In the genomic region with DNA sequence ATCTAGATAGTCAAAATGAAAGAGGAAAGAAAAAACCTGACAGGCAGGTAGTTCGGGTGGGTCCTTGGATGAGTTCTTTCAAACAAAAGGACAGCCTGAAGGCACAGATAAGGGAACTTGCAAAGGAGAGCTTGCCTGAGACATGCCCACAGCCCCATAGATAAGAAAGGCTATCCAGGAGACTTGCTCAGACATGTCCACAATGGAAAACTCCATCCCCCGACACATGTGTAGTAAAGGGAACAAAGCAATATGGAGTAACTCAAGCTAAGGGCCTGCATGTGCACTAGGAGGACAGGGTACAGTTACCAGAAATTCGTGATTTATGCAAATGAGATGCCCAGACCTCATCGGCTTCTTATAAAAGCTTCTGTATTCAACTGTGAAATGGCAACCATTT, we compare ENCODE assay signal across 15 cellular contexts.
DNase-seq lines count a peak whose midpoint lies in the region; ATAC-seq and TF ChIP-seq lines count a peak whose summit lies in the region.
"Had no signal": no experiment of that assay in that cellular context is flagged by ENCODE, and none has a peak within 500 bp of the region (broad histone marks: within the 10 kb centered on the region; RNA-seq: fewer than 3 reads in every experiment).

No MANE protein-coding gene starts in this region.

- no peak overlapping the region for H3K27ac ChIP-seq in neuronal stem cell (replicated peaks; ENCODE audit: low read length)

- H3K4me1 ChIP-seq in neuronal stem cell (ENCODE audit: control insufficient read depth in 2 of 2, insufficient read depth in 1 of 2, low read depth in 1 of 2, low read length in 2 of 2), result no peaks in the 10 kb centered on the region

- no peak overlapping the region for H3K23ac ChIP-seq in neuronal stem cell (ENCODE audit: low read depth, low read length, poor library complexity)

- no peak overlapping the region for H3K4me3 ChIP-seq in neuronal stem cell (ENCODE audit: low read length in 2 of 2)

- H3K27me3 ChIP-seq in neuronal stem cell (ENCODE audit: control insufficient read depth in 3 of 3, insufficient read depth in 3 of 3, low read depth in 1 of 3, low read length in 3 of 3), result no peaks in the 10 kb centered on the region

- H3K18ac ChIP-seq in neuronal stem cell (ENCODE audit: low read length), result no peak overlapping the region

- no peak overlapping the region for H3K4me2 ChIP-seq in neuronal stem cell (ENCODE audit: insufficient read depth, low read length, poor library complexity, severe bottlenecking)

- DNase-seq in NCI-H2196 (lab: John Stamatoyannopoulos, UW; ENCODE audit: unreplicated experiment), result peak; percentile 23
- no peak for DNase-seq in NCI-H2196 treated with DMSO at 0.1 percent for 48 hours (lab: John Stamatoyannopoulos, UW; ENCODE audit: unreplicated experiment)
- peak; percentile 63 for DNase-seq in NCI-H748 (lab: John Stamatoyannopoulos, UW; ENCODE audit: unreplicated experiment)
- no peak for DNase-seq in endothelial cell (ENCODE audit: low spot score)
- no peak for DNase-seq in neuronal stem cell (ENCODE audit: low spot score)
- no peak for DNase-seq in anterior cingulate cortex (lab: John Stamatoyannopoulos, UW)
- DNase-seq: activated CD4-positive, alpha-beta T cell treated with anti-CD3 and anti-CD28 coated beads for 1 hour; activated effector memory CD4-positive, alpha-beta T cell treated with Interleukin-2 at 50 U/mL for 16 hours; HCEC 1CT; hippocampal formation; naive B cell; NCI-H1092; Right ventricle myocardium superior had no signal

- peaks cover 9% of the 10 kb centered on the region for H3K4me1 Mint-ChIP-seq in endothelial cell (ENCODE audit: unreplicated experiment)
- H3K4me1 Mint-ChIP-seq: naive B cell had no signal

- no peak overlapping the region for H3K9ac ChIP-seq in neuronal stem cell (ENCODE audit: low read depth, low read length, poor library complexity)

- no CpG with 5 or more reads among the region's 4 CpGs for WGBS in neuronal stem cell (ENCODE audit: extremely low coverage in 2 of 2, insufficient read length in 2 of 2, insufficient replicate concordance in 1 of 2), 2 donors

- no peaks in the 10 kb centered on the region for H3K36me3 ChIP-seq in neuronal stem cell (replicated peaks in 1 of 2; ENCODE audit: control insufficient read depth in 2 of 2, insufficient read depth in 2 of 2, low read length in 2 of 2)

- H3K14ac ChIP-seq in neuronal stem cell (ENCODE audit: low read length), result no peak overlapping the region

- peak overlapping the region; percentile 79 for H2AFZ ChIP-seq in neuronal stem cell (ENCODE audit: low read length)

- H3K4ac ChIP-seq in neuronal stem cell (ENCODE audit: low read length), result no peak overlapping the region

- no peaks in the 10 kb centered on the region for H3K9me3 ChIP-seq in neuronal stem cell (replicated peaks in 1 of 2; ENCODE audit: control insufficient read depth in 2 of 2, insufficient read depth in 1 of 2, low read depth in 1 of 2, low read length in 2 of 2)

- H2BK120ac ChIP-seq in neuronal stem cell (ENCODE audit: low read depth, low read length), result no peak overlapping the region

- H3K27ac Mint-ChIP-seq in endothelial cell (ENCODE audit: unreplicated experiment), result peak overlapping the region; percentile 74

- no peaks in the 10 kb centered on the region for H3K27me3 Mint-ChIP-seq in endothelial cell (ENCODE audit: unreplicated experiment)
- H3K27me3 Mint-ChIP-seq: naive B cell had no signal

- TF ChIP-seq CTCF in endothelial cell (IDR thresholded peaks at IDR 0.05; ENCODE audit: unreplicated experiment), result no peak

- no peak overlapping the region for H2BK12ac ChIP-seq in neuronal stem cell (ENCODE audit: low read length)

- H4K8ac ChIP-seq in neuronal stem cell (ENCODE audit: low read depth, low read length), result no peak overlapping the region

- H3K79me1 ChIP-seq in neuronal stem cell (ENCODE audit: low read depth, low read length), result no peaks in the 10 kb centered on the region

- no peak overlapping the region for H2BK5ac ChIP-seq in neuronal stem cell (ENCODE audit: low read length)

- H3K36me3 Mint-ChIP-seq in endothelial cell (ENCODE audit: low read depth, unreplicated experiment), result no peaks in the 10 kb centered on the region
- H3K36me3 Mint-ChIP-seq: naive B cell had no signal

- no peak overlapping the region for H3K4me3 Mint-ChIP-seq in endothelial cell (ENCODE audit: unreplicated experiment)
- H3K4me3 Mint-ChIP-seq: naive B cell had no signal

- no peak for ATAC-seq in HG03469 (IDR thresholded peaks at IDR 0.05; ENCODE audit: unreplicated experiment)
- ATAC-seq in GM18861 (IDR thresholded peaks at IDR 0.05; ENCODE audit: unreplicated experiment), result no peak

- H2BK15ac ChIP-seq in neuronal stem cell (ENCODE audit: low read length), result no peak overlapping the region

- no peaks in the 10 kb centered on the region for H3K9me3 Mint-ChIP-seq in endothelial cell (ENCODE audit: unreplicated experiment)
- H3K9me3 Mint-ChIP-seq: naive B cell had no signal

- H4K91ac ChIP-seq in neuronal stem cell (ENCODE audit: low read depth, low read length, poor library complexity), result no peak overlapping the region

- H2AK5ac ChIP-seq in neuronal stem cell (ENCODE audit: low read depth, low read length), result no peak overlapping the region

Comparison
In these comparisons a context has a peak if more than half of its experiments do, and no peak if none do; other contexts are left out.
1. DNase-seq: peak in NCI-H2196 (single experiment) and NCI-H748 (single experiment); none in NCI-H2196 treated with DMSO at 0.1 percent for 48 hours (single experiment), endothelial cell (single experiment), neuronal stem cell (single experiment) and anterior cingulate cortex (0 of 58).